In the genomic region with DNA sequence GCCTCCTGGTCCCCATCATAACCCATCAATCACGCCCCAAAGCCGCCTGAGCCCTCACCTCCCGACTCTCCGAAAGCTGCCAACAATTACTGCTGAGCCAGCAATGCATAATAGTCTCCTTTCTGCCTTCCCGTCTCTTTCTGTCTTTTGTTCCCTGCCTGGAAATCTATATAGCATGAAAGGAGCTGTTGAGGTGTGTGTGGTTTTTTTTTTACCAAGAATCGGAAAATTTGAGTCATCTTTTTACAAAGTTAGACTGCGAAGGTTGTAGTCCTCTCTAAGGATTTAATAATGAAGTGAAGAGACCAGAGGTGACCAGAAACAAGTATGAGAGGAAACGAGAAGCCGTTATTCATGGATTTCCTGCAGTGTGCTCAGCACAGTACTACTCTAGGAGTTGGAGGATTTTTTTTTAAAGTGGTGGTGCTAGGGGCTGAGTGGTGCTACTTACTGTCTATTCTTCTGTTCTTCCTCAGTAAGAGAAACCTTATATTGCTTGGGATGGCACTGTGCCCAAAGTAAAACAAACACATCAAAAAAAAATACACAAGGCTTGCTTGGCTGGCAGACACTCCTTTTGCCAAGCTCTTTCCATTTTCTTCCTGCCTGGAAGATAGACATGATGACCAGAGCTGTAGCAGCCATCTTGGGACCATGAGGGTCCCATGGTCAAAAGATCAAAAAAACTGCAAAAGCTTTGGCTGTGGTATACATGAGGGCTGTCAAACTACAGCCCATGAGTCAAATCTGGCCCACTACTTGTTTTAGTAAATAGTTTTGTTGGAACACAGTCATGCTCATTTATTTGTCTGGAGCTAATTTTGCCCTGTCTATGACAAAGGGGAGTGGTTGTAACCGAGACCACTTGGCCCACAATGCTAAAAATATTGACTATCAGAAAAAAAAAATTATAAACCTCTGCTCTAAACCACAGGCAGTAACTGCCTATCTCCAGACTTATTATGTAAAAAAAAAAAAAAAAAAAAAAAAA, we compare ENCODE assay signal across 8 cellular contexts. TPM values are rescaled to one million over a fixed set of nuclear protein-coding genes. Genes with fewer than 3 reads are reported as not detected.
DNase-seq lines count a peak whose midpoint lies in the region; ATAC-seq, FAIRE-seq and TF ChIP-seq lines count a peak whose summit lies in the region.

No MANE protein-coding gene starts in this region.

- no peak overlapping the region for H2AFZ ChIP-seq in mammary epithelial cell (ENCODE audit: low read depth, low read length)

- no peaks in the 10 kb centered on the region for H4K20me1 ChIP-seq in mammary epithelial cell (ENCODE audit: insufficient read depth, low read length)

- in situ Hi-C loops in mammary epithelial cell (cut with MboI; ENCODE audit: low sequenced_read_pairs in 2 of 2) = loop anchor here in 1 of 2 donors (10.0 kb wide), 1 partner anchor 94 kb away; no protein-coding TSS in a partner anchor

- peaks cover 31% of the 10 kb centered on the region for H3K4me1 Mint-ChIP-seq in MCF 10A (ENCODE audit: insufficient read depth, unreplicated experiment)
- H3K4me1 Mint-ChIP-seq in activated T-cell treated with anti-CD3 and anti-CD28 coated beads, Interleukin-2, amount 50 U/mL, for 72 hours (ENCODE audit: low read depth) = peaks cover 30% of the 10 kb centered on the region

- H3K36me3 ChIP-seq in mammary epithelial cell (ENCODE audit: insufficient read depth, low read length) = no peaks in the 10 kb centered on the region

- H3K4me3 Mint-ChIP-seq in MCF 10A (ENCODE audit: unreplicated experiment) = no peak overlapping the region
- peak overlapping the region; percentile 27 to 73 for H3K4me3 Mint-ChIP-seq in activated T-cell treated with anti-CD3 and anti-CD28 coated beads, Interleukin-2, amount 50 U/mL, for 72 hours

- peak; percentile 46 for DNase-seq in MCF 10A (ENCODE audit: unreplicated experiment)
- DNase-seq in mammary epithelial cell = no peak
- peak; percentile 19 to 27 for DNase-seq in activated T-cell treated with anti-CD3 and anti-CD28 coated beads, Interleukin-2, amount 50 U/mL, for 72 hours
- DNase-seq in left lobe of liver (ENCODE audit: low spot score) = no peak
- DNase-seq in urothelium cell line (ENCODE audit: low spot score) = peak; percentile 38
- no peak for DNase-seq in caudate nucleus (lab: John Stamatoyannopoulos, UW)
- DNase-seq in posterior cingulate gyrus = no peak

- peaks cover 7% of the 10 kb centered on the region for H3K36me3 Mint-ChIP-seq in MCF 10A (ENCODE audit: insufficient read depth, unreplicated experiment)
- H3K36me3 Mint-ChIP-seq in activated T-cell treated with anti-CD3 and anti-CD28 coated beads, Interleukin-2, amount 50 U/mL, for 72 hours (ENCODE audit: insufficient read depth in 2 of 2) = no peaks in the 10 kb centered on the region

- FAIRE-seq in urothelium cell line (lab: Jason Lieb, UNC) = no peak

- no peaks in the 10 kb centered on the region for H3K27me3 Mint-ChIP-seq in MCF 10A (ENCODE audit: insufficient read depth, unreplicated experiment)
- peaks cover 12% of the 10 kb centered on the region for H3K27me3 Mint-ChIP-seq in activated T-cell treated with anti-CD3 and anti-CD28 coated beads, Interleukin-2, amount 50 U/mL, for 72 hours (ENCODE audit: low read depth)

- H3K79me2 ChIP-seq in mammary epithelial cell (ENCODE audit: insufficient read depth, low read length) = no peaks in the 10 kb centered on the region

- H3K27ac ChIP-seq in mammary epithelial cell (ENCODE audit: insufficient read depth, low read depth, low read length) = no peak overlapping the region
- H3K27ac ChIP-seq in caudate nucleus (ENCODE audit: low read depth, low read length) = no peak overlapping the region

- CTCF ChIA-PET in MCF 10A (lab: Yijun Ruan, JAX) (interaction anchor here (0.6 to 2.5 kb wide), 24 partner anchors 9 to 214 kb away, joined by 3 to 10 read pairs (median 3); no protein-coding TSS in a partner anchor), mammary epithelial cell (lab: Charles Lee; ENCODE audit: low non-redundant PET) (interaction anchor here (0.6 kb wide), 1 partner anchor 150 kb away, joined by 3 read pairs; no protein-coding TSS in a partner anchor)

- no peak overlapping the region for H3K9ac ChIP-seq in mammary epithelial cell (ENCODE audit: insufficient read depth, low read length)

- H3K9me3 ChIP-seq in mammary epithelial cell (replicated peaks; ENCODE audit: insufficient read depth, low read length) = no peaks in the 10 kb centered on the region

- WGBS in mammary epithelial cell (ENCODE audit: low coverage, missing lambda C conversion rate) = 58% methylated on average over 10 of the region's 10 CpGs

- POLR2A ChIA-PET in MCF 10A (lab: Yijun Ruan, JAX) = interaction anchor here (0.6 to 5.6 kb wide), 11 partner anchors 13 to 814 kb away, joined by 3 to 46 read pairs (median 3); a partner anchor contains a TSS

- BruUV-seq in MCF 10A (replicated peaks; lab: Mats Ljungman, UMichigan) (no TSS peak), mammary epithelial cell (replicated peaks; lab: Mats Ljungman, UMichigan) (no TSS peak)

- H3K4me2 ChIP-seq in mammary epithelial cell (ENCODE audit: insufficient read depth, low read depth, low read length) = no peak overlapping the region

- dilution Hi-C loops in mammary epithelial cell (cut with HindIII; ENCODE audit: low sequenced_read_pairs) = no loop called here

- H3K27me3 ChIP-seq in mammary epithelial cell (ENCODE audit: insufficient read depth, low read length) = no peaks in the 10 kb centered on the region

- peaks cover 13% of the 10 kb centered on the region for H3K4me1 ChIP-seq in mammary epithelial cell (ENCODE audit: insufficient read depth, low read length)

- ATAC-seq in activated T-cell treated with anti-CD3 and anti-CD28 coated beads, Interleukin-2, amount 50 U/mL, for 72 hours (replicated peaks in 1 of 2) = peak; percentile 66 to 74
- ATAC-seq in left lobe of liver (peak; percentile 0), HG03135 (IDR thresholded peaks at IDR 0.05; ENCODE audit: unreplicated experiment) (no peak)

- H3K9me3 Mint-ChIP-seq in MCF 10A (ENCODE audit: unreplicated experiment) = no peaks in the 10 kb centered on the region
- no peaks in the 10 kb centered on the region for H3K9me3 Mint-ChIP-seq in activated T-cell treated with anti-CD3 and anti-CD28 coated beads, Interleukin-2, amount 50 U/mL, for 72 hours

- no peak overlapping the region for H3K27ac Mint-ChIP-seq in MCF 10A (ENCODE audit: low read depth, unreplicated experiment)
- peak overlapping the region; percentile 98 for H3K27ac Mint-ChIP-seq in activated T-cell treated with anti-CD3 and anti-CD28 coated beads, Interleukin-2, amount 50 U/mL, for 72 hours

- no peak overlapping the region for H3K4me3 ChIP-seq in mammary epithelial cell (replicated peaks in 1 of 3; ENCODE audit: insufficient read depth in 1 of 3, low read depth in 2 of 3, low read length in 3 of 3)

- no peak for TF ChIP-seq CTCF in MCF 10A (IDR thresholded peaks at IDR 0.05; ENCODE audit: unreplicated experiment)
- TF ChIP-seq CTCF in mammary epithelial cell (conservative IDR thresholded peaks at IDR 0.05 in 1 of 2, IDR thresholded peaks at IDR 0.05 in 1 of 2; ENCODE audit: extremely low read depth in 1 of 2, insufficient read depth in 1 of 2, low read depth in 1 of 2, low read length in 2 of 2) = no peak

- intact Hi-C loops in MCF 10A (cut with micrococcal nuclease) = loop anchor here (10.0 kb wide), 1 partner anchor 776 kb away; no protein-coding TSS in a partner anchor
- intact Hi-C loops in mammary epithelial cell (cut with micrococcal nuclease) = loop anchor here (10.0 kb wide), 2 partner anchors 344 to 804 kb away; a partner anchor contains a TSS
- intact Hi-C loops in posterior cingulate gyrus (cut with DNase I) = loop anchor here (10.0 kb wide), 1 partner anchor 774 kb away; no protein-coding TSS in a partner anchor

RNA-seq across cellular contexts. Expression of a gene that starts 37.3 kb away (rescaled TPM):
- 16.3 and 20.7 TPM in 2 replicates for total RNA-seq in MCF 10A (2022)
- total RNA-seq in mammary epithelial cell = 10 to 100 TPM; 16.7 to 17.3 TPM
- 14.4 TPM for polyA plus RNA-seq in mammary epithelial cell
- 17.0 TPM for polyA minus RNA-seq in mammary epithelial cell
- total RNA-seq in activated T-cell treated with anti-CD3 and anti-CD28 coated beads, Interleukin-2, amount 50 U/mL, for 72 hours = 1 to 10 TPM; 7.0 to 7.8 TPM
- 128 TPM for total RNA-seq in left lobe of liver

RNA-seq across cellular contexts. Expression of a gene that starts 55.5 kb away (rescaled TPM):
- 93.4 and 123 TPM in 2 replicates for total RNA-seq in MCF 10A (2022)
- 10 to 100 TPM; 73.1 to 82.0 TPM for total RNA-seq in mammary epithelial cell
- 30.2 TPM for polyA plus RNA-seq in mammary epithelial cell
- polyA minus RNA-seq in mammary epithelial cell = 31.8 TPM
- 10 to 100 TPM; 40.5 to 47.7 TPM for total RNA-seq in activated T-cell treated with anti-CD3 and anti-CD28 coated beads, Interleukin-2, amount 50 U/mL, for 72 hours
- 20.2 TPM for total RNA-seq in left lobe of liver

Comparison
In these comparisons a context has a peak if more than half of its experiments do, and no peak if none do; other contexts are left out.
1. DNase-seq: peak in MCF 10A (single experiment), activated T-cell treated with anti-CD3 and anti-CD28 coated beads, Interleukin-2, amount 50 U/mL, for 72 hours (2 of 2) and urothelium cell line (single experiment); none in mammary epithelial cell (single experiment), left lobe of liver (single experiment), caudate nucleus (0 of 61) and posterior cingulate gyrus (0 of 10).